In the genomic region with DNA sequence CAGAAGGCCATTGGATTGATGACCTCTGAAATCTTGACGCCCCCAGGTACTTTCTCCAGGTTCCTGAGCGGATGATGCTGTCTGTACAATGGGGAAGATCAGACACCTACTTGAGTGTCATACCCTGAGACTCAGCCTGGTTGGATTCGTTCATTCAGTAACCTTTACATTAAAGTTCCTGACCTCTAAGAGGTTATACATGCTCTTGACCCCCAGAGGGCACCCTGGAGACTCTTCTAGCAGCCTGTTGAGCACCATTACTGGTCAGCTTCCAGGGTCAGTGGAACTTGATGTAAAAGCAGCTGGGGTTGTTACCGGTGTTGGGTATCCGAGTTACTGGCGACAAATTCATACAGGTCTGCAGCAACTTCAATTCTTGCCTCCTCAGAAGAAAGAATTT, we compare ENCODE assay signal across 8 cellular contexts.
A peak's percentile ranks its signal among the peaks of the same experiment; 100 is the strongest.
DNase-seq lines count a peak whose midpoint lies in the region; ATAC-seq and TF ChIP-seq lines count a peak whose summit lies in the region.

No MANE protein-coding gene starts in this region.

- CTCF ChIA-PET in Caco-2 (lab: Charles Lee) = no interaction called here

- H3K27me3 Mint-ChIP-seq in Caco-2 (ENCODE audit: insufficient read depth, unreplicated experiment) = peaks cover 2% of the 10 kb centered on the region
- H3K27me3 Mint-ChIP-seq in natural killer cell treated with Interleukin-12 subunit alpha and Interleukin-12 subunit beta and Interleukin-15 and Interleukin-18, amount 100 ng/mL, for 72 hours = peaks cover 23 to 38% of the 10 kb centered on the region in 2 donors

- no TSS peak for BruUV-seq in Caco-2 (replicated peaks; lab: Mats Ljungman, UMichigan)

- POLR2A ChIA-PET in Caco-2 (lab: Charles Lee) = no interaction called here

- no peaks in the 10 kb centered on the region for H3K4me1 ChIP-seq in Caco-2
- no peaks in the 10 kb centered on the region for H3K4me1 ChIP-seq in Loucy (ENCODE audit: insufficient read depth, low read length, poor library complexity, severe bottlenecking)

- no peaks in the 10 kb centered on the region for H3K36me3 Mint-ChIP-seq in Caco-2 (ENCODE audit: insufficient read depth, unreplicated experiment)
- no peaks in the 10 kb centered on the region for H3K36me3 Mint-ChIP-seq in natural killer cell treated with Interleukin-12 subunit alpha and Interleukin-12 subunit beta and Interleukin-15 and Interleukin-18, amount 100 ng/mL, for 72 hours

- H3K4me3 ChIP-seq in Caco-2 (ENCODE audit: low read depth, low read length) = no peak overlapping the region
- no peak overlapping the region for H3K4me3 ChIP-seq in Loucy (ENCODE audit: low read length, poor library complexity, severe bottlenecking)

- intact Hi-C loops in Caco-2 (cut with micrococcal nuclease; ENCODE audit: unreplicated experiment) = no loop called here

- H3K4me3 Mint-ChIP-seq in Caco-2 (ENCODE audit: unreplicated experiment) = no peak overlapping the region
- H3K4me3 Mint-ChIP-seq in natural killer cell treated with Interleukin-12 subunit alpha and Interleukin-12 subunit beta and Interleukin-15 and Interleukin-18, amount 100 ng/mL, for 72 hours = no peak overlapping the region

- TF ChIP-seq CTCF in Caco-2 (IDR thresholded peaks at IDR 0.05; ENCODE audit: insufficient read depth in 1 of 2, low read depth in 1 of 2, low read length in 1 of 2, severe bottlenecking in 1 of 2, unreplicated experiment in 1 of 2) (peak in 1 of 2 experiments; percentile 35), Loucy (conservative IDR thresholded peaks at IDR 0.05; ENCODE audit: low read length) (peak; percentile 61)

- H3K36me3 ChIP-seq in Caco-2 (ENCODE audit: control insufficient read depth, insufficient read depth, low read length) (no peaks in the 10 kb centered on the region), Loucy (ENCODE audit: insufficient read depth, low read length) (no peaks in the 10 kb centered on the region)

- no peaks in the 10 kb centered on the region for H3K9me3 Mint-ChIP-seq in Caco-2 (ENCODE audit: unreplicated experiment)
- no peaks in the 10 kb centered on the region for H3K9me3 Mint-ChIP-seq in natural killer cell treated with Interleukin-12 subunit alpha and Interleukin-12 subunit beta and Interleukin-15 and Interleukin-18, amount 100 ng/mL, for 72 hours

- no peaks in the 10 kb centered on the region for H3F3A ChIP-seq in Loucy (ENCODE audit: low read depth)

- H3K4me2 ChIP-seq in Loucy (ENCODE audit: low read depth, low read length, poor library complexity, severe bottlenecking) = no peak overlapping the region

- H3K27me3 ChIP-seq in Caco-2 (replicated peaks; ENCODE audit: control insufficient read depth, insufficient read depth, low read length) (no peaks in the 10 kb centered on the region), Loucy (ENCODE audit: insufficient read depth, low read length, poor library complexity, severe bottlenecking) (no peaks in the 10 kb centered on the region)

- no peaks in the 10 kb centered on the region for H3K79me2 ChIP-seq in Loucy (ENCODE audit: insufficient read depth, low read length)

- no peak overlapping the region for H3K9ac ChIP-seq in Loucy (ENCODE audit: low read depth, low read length, poor library complexity, severe bottlenecking)

- H3K4me1 Mint-ChIP-seq in Caco-2 (ENCODE audit: low read depth, unreplicated experiment) = no peaks in the 10 kb centered on the region
- no peaks in the 10 kb centered on the region for H3K4me1 Mint-ChIP-seq in natural killer cell treated with Interleukin-12 subunit alpha and Interleukin-12 subunit beta and Interleukin-15 and Interleukin-18, amount 100 ng/mL, for 72 hours (ENCODE audit: low read depth in 2 of 2)

- no peaks in the 10 kb centered on the region for H4K20me1 ChIP-seq in Loucy (ENCODE audit: insufficient read depth, low read length, poor library complexity, severe bottlenecking)

- no peaks in the 10 kb centered on the region for H3K9me2 ChIP-seq in Loucy (replicated peaks; ENCODE audit: low read depth, low read length)

- peak in 1 of 2 donors; percentile 56 for ATAC-seq in natural killer cell treated with Interleukin-12 subunit alpha and Interleukin-12 subunit beta and Interleukin-15 and Interleukin-18, amount 100 ng/mL, for 72 hours
- ATAC-seq in HG02642 (IDR thresholded peaks at IDR 0.05; ENCODE audit: poor library complexity, unreplicated experiment) (no peak), GM18498 (IDR thresholded peaks at IDR 0.05; ENCODE audit: unreplicated experiment) (no peak)

- H3K27ac Mint-ChIP-seq in Caco-2 (ENCODE audit: unreplicated experiment) = no peak overlapping the region
- no peak overlapping the region for H3K27ac Mint-ChIP-seq in natural killer cell treated with Interleukin-12 subunit alpha and Interleukin-12 subunit beta and Interleukin-15 and Interleukin-18, amount 100 ng/mL, for 72 hours

- H3K9me3 ChIP-seq in Caco-2 (no peaks in the 10 kb centered on the region), Loucy (ENCODE audit: insufficient read depth, low read depth, low read length) (no peaks in the 10 kb centered on the region)

- peak; percentile 41 to 58 for DNase-seq in Caco-2
- peak; percentile 25 for DNase-seq in GM19240 (ENCODE audit: insufficient read length, low spot score)
- peak; percentile 15 for DNase-seq in activated naive CD4-positive, alpha-beta T cell treated with anti-CD3 and anti-CD28 coated beads, Interleukin-2, amount 50 U/mL, for 16 hours
- DNase-seq in natural killer cell treated with Interleukin-12 subunit alpha and Interleukin-12 subunit beta and Interleukin-15 and Interleukin-18, amount 100 ng/mL, for 72 hours (ENCODE audit: low spot score) = peak; percentile 65
- no peak for DNase-seq in activated T-cell treated with anti-CD3 and anti-CD28 coated beads for 4 hours

- no peak overlapping the region for H2AFZ ChIP-seq in Loucy (ENCODE audit: low read length)
